37 cellular contexts compared by ENCODE assay signal in the genomic region with DNA sequence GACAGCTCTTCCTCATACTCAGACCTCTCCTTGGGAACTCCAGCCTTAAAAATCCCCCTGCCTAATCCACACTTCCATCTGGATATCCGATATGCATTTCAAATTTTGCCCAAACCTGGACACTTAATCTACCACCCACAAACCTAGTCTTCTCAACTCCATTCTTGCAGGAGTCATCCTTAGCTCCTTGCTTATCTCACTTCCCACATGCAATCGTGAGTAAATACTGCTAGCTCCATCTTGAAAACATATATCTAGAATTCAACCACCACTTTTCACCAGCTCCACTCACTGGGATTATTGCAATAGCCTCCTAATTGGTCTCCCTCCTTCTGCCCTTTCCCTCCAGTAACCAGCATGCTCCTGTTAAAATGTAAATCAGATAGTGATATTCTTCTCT. TPM values are rescaled to one million over a fixed set of nuclear protein-coding genes. Genes with fewer than 3 reads are reported as not detected.
"Had no signal": no experiment of that assay in that cellular context is flagged by ENCODE, and none has a peak within 500 bp of the region (broad histone marks: within the 10 kb centered on the region; RNA-seq: fewer than 3 reads in every experiment).

No MANE protein-coding gene starts in this region.

- H3K27me3 ChIP-seq: MG63 had no signal

- H3K9me3 ChIP-seq: MG63 had no signal

- DNase-seq: Karpas-422, Kasumi-1, MG63, MM.1S, MV-4-11, NCI-H1048, NCI-H1092, NCI-H1092 treated with DMSO at 0.1 percent for 48 hours, NCI-H1105, NCI-H1105 treated with DMSO at 0.1 percent for 48 hours, NCI-H1417, NCI-H1417 treated with DMSO at 0.1 percent for 48 hours, NCI-H1436, NCI-H1436 treated with DMSO at 0.1 percent for 48 hours, NCI-H146, NCI-H1694, NCI-H1694 treated with DMSO at 0.1 percent for 48 hours, NCI-H187, NCI-H187 treated with DMSO at 0.1 percent for 48 hours, NCI-H1930, NCI-H2029, NCI-H2029 treated with DMSO at 0.1 percent for 48 hours, NCI-H2081, NCI-H2081 treated with DMSO at 0.1 percent for 48 hours, NCI-H2107, NCI-H2171, NCI-H2171 treated with DMSO at 0.1 percent for 48 hours, NCI-H2227 treated with DMSO at 0.1 percent for 48 hours, NCI-H226, NCI-H345, NCI-H446, NCI-H446 treated with DMSO at 0.1 percent for 48 hours, NCI-H510A, NCI-H510A treated with DMSO at 0.1 percent for 48 hours had no signal

- H3K4me3 ChIP-seq: MG63 had no signal

- H3K36me3 ChIP-seq: MG63 had no signal

RNA-seq across cellular contexts. Expression of a gene that starts 2.6 kb away (rescaled TPM):
- total RNA-seq: MCF 10A had no signal

RNA-seq across cellular contexts. Expression of a gene that starts 17.8 kb away (rescaled TPM):
- total RNA-seq: M059J, MCF 10A, NCI-H460 had no signal
